Comparison of ENCODE assay signal across 9 cellular contexts in genomic region chr19:49581007-49581508, GRCh38. TPM values are rescaled to one million over a fixed set of nuclear protein-coding genes. Genes with fewer than 3 reads are reported as not detected.
DNase-seq lines count a peak whose midpoint lies in the region; TF ChIP-seq lines count a peak whose summit lies in the region.
"Had no signal": no experiment of that assay in that cellular context is flagged by ENCODE, and none has a peak within 500 bp of the region (broad histone marks: within the 10 kb centered on the region; RNA-seq: fewer than 3 reads in every experiment).

Gene PRRG2 (plus strand): TSS chr19:49581316. CDS start chr19:49583220, 1,904 bp downstream.

- peak; percentile 4 for DNase-seq in DMS53 treated with DMSO at 0.1 percent for 48 hours (lab: John Stamatoyannopoulos, UW; ENCODE audit: unreplicated experiment)
- DNase-seq in OCI-LY7 (ENCODE audit: low spot score), result no peak
- no peak for DNase-seq in esophagus muscularis mucosa (ENCODE audit: extremely low spot score)
- peak in 1 of 5 donors; percentile 36 for DNase-seq in ovary
- DNase-seq in GF-D8 (lab: John Stamatoyannopoulos, UW), result no peak
- no peak for DNase-seq in NCI-H1048 (lab: John Stamatoyannopoulos, UW)
- DNase-seq in occipital lobe (lab: John Stamatoyannopoulos, UW), result no peak
- DNase-seq in foreskin melanocyte, result no peak

- H3K4me3 ChIP-seq in OCI-LY7 (ENCODE audit: low read depth, low read length, poor library complexity, severe bottlenecking) (peak within 1 kb of the TSS; percentile 89), esophagus muscularis mucosa (peak within 1 kb of the TSS; percentile 68 to 84 (median 71)), ovary (peak within 1 kb of the TSS; percentile 58)

- H3K27ac ChIP-seq in OCI-LY7 (ENCODE audit: low read depth, low read length, poor library complexity, severe bottlenecking) (peak within 1 kb of the TSS; percentile 40), esophagus muscularis mucosa (replicated peaks in 1 of 4) (peak within 1 kb of the TSS; percentile 74 to 85 (median 81)), ovary (peak within 1 kb of the TSS in 1 of 2 donors; percentile 50)

- peak within 1 kb of the TSS; percentile 84 for H3K4me2 ChIP-seq in OCI-LY7 (ENCODE audit: low read length)

- no peaks in the 10 kb centered on the region for H4K20me1 ChIP-seq in OCI-LY7 (ENCODE audit: insufficient read depth, low read length)

- peaks cover 22% of the 10 kb centered on the region for H3K79me2 ChIP-seq in OCI-LY7 (ENCODE audit: insufficient read depth, low read depth, low read length)

- no peak for TF ChIP-seq EP300 in esophagus muscularis mucosa (IDR thresholded peaks at IDR 0.05)
- no peak for TF ChIP-seq EP300 in ovary (IDR thresholded peaks at IDR 0.05)

- POLR2A ChIA-PET in OCI-LY7 (lab: Charles Lee), result interaction anchor here (1.0 to 2.1 kb wide), 4 partner anchors 8 to 18 kb away, joined by 3 to 9 read pairs (median 4); partner anchors contain the start of gene PRR12

- peaks cover 3% of the 10 kb centered on the region; the same call in 1 of the 2 replicates for H3K36me3 ChIP-seq in OCI-LY7 (ENCODE audit: insufficient read depth, low read length)
- H3K36me3 ChIP-seq in esophagus muscularis mucosa, result peaks cover 2 to 8% (median 5%) of the 10 kb centered on the region in 4 donors
- no peaks in the 10 kb centered on the region for H3K36me3 ChIP-seq in ovary

- CTCF ChIA-PET in OCI-LY7 (lab: Charles Lee; ENCODE audit: unreplicated experiment), result no interaction called here

- BruUV-seq in OCI-LY7 (replicated peaks; lab: Mats Ljungman, UMichigan), result no TSS peak

- intact Hi-C loops in OCI-LY7 (cut with micrococcal nuclease; ENCODE audit: unreplicated experiment) (no loop called here), esophagus muscularis mucosa (cut with DNase I) (no loop called here), ovary (cut with DNase I) (no loop called here)

- TF ChIP-seq POLR2A in esophagus muscularis mucosa (IDR thresholded peaks at IDR 0.05; ENCODE audit: low read depth), result no peak
- no peak for TF ChIP-seq POLR2A in ovary (IDR thresholded peaks at IDR 0.05)

- H3K9me2 ChIP-seq in OCI-LY7 (ENCODE audit: insufficient read depth, low read length), result no peaks in the 10 kb centered on the region

- peak within 1 kb of the TSS; percentile 100 for H2AFZ ChIP-seq in OCI-LY7 (ENCODE audit: low read length)

- no peaks in the 10 kb centered on the region for H3K9me3 ChIP-seq in OCI-LY7 (ENCODE audit: low read length)
- H3K9me3 ChIP-seq in esophagus muscularis mucosa, result no peaks in the 10 kb centered on the region
- no peaks in the 10 kb centered on the region for H3K9me3 ChIP-seq in ovary

- WGBS in esophagus muscularis mucosa, result 29% methylated on average over 15 of the region's 15 CpGs
- WGBS in ovary, 3 donors, result 23 to 31% (median 30%) methylated on average over 14 to 15 of the region's 15 CpGs

- no peaks in the 10 kb centered on the region for H3K27me3 ChIP-seq in esophagus muscularis mucosa
- no peaks in the 10 kb centered on the region for H3K27me3 ChIP-seq in ovary

- H3K4me1 ChIP-seq in OCI-LY7 (ENCODE audit: insufficient read depth, low read length, poor library complexity, severe bottlenecking) (peaks cover 18% of the 10 kb centered on the region), esophagus muscularis mucosa (peaks cover 21 to 32% (median 28%) of the 10 kb centered on the region in 4 donors), ovary (ENCODE audit: insufficient read depth) (peaks cover 2% of the 10 kb centered on the region)

- no peak for TF ChIP-seq CTCF in OCI-LY7 (conservative IDR thresholded peaks at IDR 0.05; ENCODE audit: low read length)
- no peak for TF ChIP-seq CTCF in esophagus muscularis mucosa (IDR thresholded peaks at IDR 0.05)
- no peak for TF ChIP-seq CTCF in ovary (IDR thresholded peaks at IDR 0.05)

RNA-seq across cellular contexts. Expression of gene PRRG2, which starts in this region (rescaled TPM):
- 2.7 and 4.7 TPM in 2 replicates for total RNA-seq in OCI-LY7 (2014; rRNA removed; shearing (Covaris generic))
- total RNA-seq in OCI-LY7 (2022) (2.4 TPM in 2 replicates), esophagus muscularis mucosa (1 to 10 TPM in 2 of 4 donors, under 1 TPM in 1, not detected in 1; 0.17 to 2.5 (median 1.6) TPM), ovary (1 to 10 TPM in 3 of 7 donors, under 1 TPM in 1, not detected in 3; 0.77 to 4.0 (median 1.6) TPM), occipital lobe (0.31 TPM)
- polyA plus RNA-seq in ovary, result under 1 TPM; 0.65 to 0.75 TPM
- total RNA-seq: M059J had no signal
